1 cellular context compared by ENCODE assay signal in the genomic region with DNA sequence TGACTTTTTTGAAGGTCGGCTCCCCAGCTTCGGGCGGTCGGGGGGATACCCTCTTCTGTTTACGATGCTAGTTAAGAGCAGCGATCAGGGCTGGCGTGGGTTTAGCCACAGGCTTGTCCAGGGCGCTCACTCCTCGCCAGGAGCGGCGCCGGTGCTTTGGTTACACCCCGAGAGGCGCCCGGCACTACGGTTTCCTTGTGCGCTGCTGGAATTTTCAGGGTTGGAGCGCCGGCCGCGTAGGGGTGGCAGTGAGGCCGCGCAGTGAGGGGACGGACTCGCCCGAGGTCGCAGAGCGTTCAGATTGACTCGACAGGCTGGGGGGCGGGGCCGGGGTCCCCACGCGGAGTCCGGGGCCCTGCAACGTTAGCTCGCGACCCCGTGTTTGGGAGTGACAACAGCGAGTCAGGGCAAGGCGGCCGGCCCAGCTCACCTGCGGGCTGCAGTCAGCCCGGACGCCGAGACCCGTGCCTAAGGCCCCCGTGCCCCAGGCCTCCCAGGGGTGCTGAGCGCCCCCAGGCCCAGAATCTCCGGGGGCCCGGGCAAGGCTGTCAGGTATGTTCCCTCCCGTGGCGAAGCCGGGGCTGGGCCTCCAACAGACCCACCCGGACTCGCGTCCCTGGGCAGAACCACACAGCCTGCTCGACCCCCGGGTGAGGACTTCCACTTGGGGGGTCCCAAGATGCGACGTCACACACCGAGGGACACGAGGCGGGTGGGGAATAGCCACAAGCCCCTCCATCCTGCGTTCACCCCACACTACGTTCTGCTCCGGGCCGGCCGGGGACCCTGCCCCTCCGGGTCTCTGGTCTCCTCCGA.
TF ChIP-seq lines count a peak whose summit lies in the region.

No MANE protein-coding gene starts in this region.

TF ChIP-seq in GM12878, 131 proteins besides CTCF, POLR2A, EP300 and RAD21:
- TF ChIP-seq MXI1 (IDR thresholded peaks at IDR 0.05; ENCODE audit: low read depth, low read length) (peak; percentile 5; the same call in 1 of the 2 replicates), RELA (IDR thresholded peaks at IDR 0.05; ENCODE audit: borderline replicate concordance, partially characterized antibody) (no peak), ZNF24 (IDR thresholded peaks at IDR 0.05) (no peak), TCF12 (IDR thresholded peaks at IDR 0.05; ENCODE audit: low read depth, low read length) (no peak), ZNF622 (IDR thresholded peaks at IDR 0.05) (no peak), BHLHE40 (IDR thresholded peaks at IDR 0.05; ENCODE audit: borderline replicate concordance in 1 of 2, low read depth in 2 of 2, low read length in 1 of 2) (peak in 1 of 2 experiments; percentile 45; a peak in 1 of 4 replicates), ESRRA (IDR thresholded peaks at IDR 0.05; ENCODE audit: low read length) (no peak), CBFB (IDR thresholded peaks at IDR 0.05; ENCODE audit: low read depth) (0 out of 2 replicates have a peak, but pooled peaks have one; percentile 23), IKZF2 (IDR thresholded peaks at IDR 0.05) (peak in 1 of 2 experiments; percentile 24; a peak in 1 of 4 replicates), NR2F1 (conservative IDR thresholded peaks at IDR 0.05) (no peak), SMAD5 (IDR thresholded peaks at IDR 0.05; ENCODE audit: low read depth) (peak; percentile 28; the same call in 1 of the 2 replicates), JUNB (IDR thresholded peaks at IDR 0.05) (no peak), GATAD2B (conservative IDR thresholded peaks at IDR 0.05; ENCODE audit: low read depth) (peak; percentile 27; the same call in 1 of the 2 replicates), TARDBP (IDR thresholded peaks at IDR 0.05; ENCODE audit: borderline replicate concordance) (0 out of 2 replicates have a peak, but pooled peaks have one; percentile 52), IKZF1 (conservative IDR thresholded peaks at IDR 0.05) (0 out of 2 replicates have a peak, but pooled peaks have one; percentile 11), LARP7 (IDR thresholded peaks at IDR 0.05) (peak; percentile 43; the same call in 1 of the 2 replicates), MEF2B (IDR thresholded peaks at IDR 0.05; ENCODE audit: partially characterized antibody, poor library complexity, severe bottlenecking) (peak; percentile 36), BACH1 (IDR thresholded peaks at IDR 0.05; ENCODE audit: borderline replicate concordance) (peak; percentile 18), HDGF (IDR thresholded peaks at IDR 0.05) (0 out of 2 replicates have a peak, but pooled peaks have one; percentile 15), CEBPB (IDR thresholded peaks at IDR 0.05; ENCODE audit: borderline replicate concordance in 1 of 2, low read depth in 2 of 2, low read length in 2 of 2) (no peak), NBN (IDR thresholded peaks at IDR 0.05) (peak; percentile 2; the same call in 1 of the 2 replicates), SREBF1 (IDR thresholded peaks at IDR 0.05; ENCODE audit: low read length) (no peak)
- TF ChIP-seq, protein P1, sequence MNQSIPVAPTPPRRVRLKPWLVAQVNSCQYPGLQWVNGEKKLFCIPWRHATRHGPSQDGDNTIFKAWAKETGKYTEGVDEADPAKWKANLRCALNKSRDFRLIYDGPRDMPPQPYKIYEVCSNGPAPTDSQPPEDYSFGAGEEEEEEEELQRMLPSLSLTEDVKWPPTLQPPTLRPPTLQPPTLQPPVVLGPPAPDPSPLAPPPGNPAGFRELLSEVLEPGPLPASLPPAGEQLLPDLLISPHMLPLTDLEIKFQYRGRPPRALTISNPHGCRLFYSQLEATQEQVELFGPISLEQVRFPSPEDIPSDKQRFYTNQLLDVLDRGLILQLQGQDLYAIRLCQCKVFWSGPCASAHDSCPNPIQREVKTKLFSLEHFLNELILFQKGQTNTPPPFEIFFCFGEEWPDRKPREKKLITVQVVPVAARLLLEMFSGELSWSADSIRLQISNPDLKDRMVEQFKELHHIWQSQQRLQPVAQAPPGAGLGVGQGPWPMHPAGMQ (IDR thresholded peaks at IDR 0.05; ENCODE audit: borderline replicate concordance), result no peak
- TF ChIP-seq, protein P2, sequence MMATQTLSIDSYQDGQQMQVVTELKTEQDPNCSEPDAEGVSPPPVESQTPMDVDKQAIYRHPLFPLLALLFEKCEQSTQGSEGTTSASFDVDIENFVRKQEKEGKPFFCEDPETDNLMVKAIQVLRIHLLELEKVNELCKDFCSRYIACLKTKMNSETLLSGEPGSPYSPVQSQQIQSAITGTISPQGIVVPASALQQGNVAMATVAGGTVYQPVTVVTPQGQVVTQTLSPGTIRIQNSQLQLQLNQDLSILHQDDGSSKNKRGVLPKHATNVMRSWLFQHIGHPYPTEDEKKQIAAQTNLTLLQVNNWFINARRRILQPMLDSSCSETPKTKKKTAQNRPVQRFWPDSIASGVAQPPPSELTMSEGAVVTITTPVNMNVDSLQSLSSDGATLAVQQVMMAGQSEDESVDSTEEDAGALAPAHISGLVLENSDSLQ (IDR thresholded peaks at IDR 0.05), result peak; percentile 17; the same call in 1 of the 2 replicates
- TF ChIP-seq, protein P3, sequence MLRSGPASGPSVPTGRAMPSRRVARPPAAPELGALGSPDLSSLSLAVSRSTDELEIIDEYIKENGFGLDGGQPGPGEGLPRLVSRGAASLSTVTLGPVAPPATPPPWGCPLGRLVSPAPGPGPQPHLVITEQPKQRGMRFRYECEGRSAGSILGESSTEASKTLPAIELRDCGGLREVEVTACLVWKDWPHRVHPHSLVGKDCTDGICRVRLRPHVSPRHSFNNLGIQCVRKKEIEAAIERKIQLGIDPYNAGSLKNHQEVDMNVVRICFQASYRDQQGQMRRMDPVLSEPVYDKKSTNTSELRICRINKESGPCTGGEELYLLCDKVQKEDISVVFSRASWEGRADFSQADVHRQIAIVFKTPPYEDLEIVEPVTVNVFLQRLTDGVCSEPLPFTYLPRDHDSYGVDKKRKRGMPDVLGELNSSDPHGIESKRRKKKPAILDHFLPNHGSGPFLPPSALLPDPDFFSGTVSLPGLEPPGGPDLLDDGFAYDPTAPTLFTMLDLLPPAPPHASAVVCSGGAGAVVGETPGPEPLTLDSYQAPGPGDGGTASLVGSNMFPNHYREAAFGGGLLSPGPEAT (IDR thresholded peaks at IDR 0.05; ENCODE audit: low read depth), result no peak
- TF ChIP-seq, protein P4, sequence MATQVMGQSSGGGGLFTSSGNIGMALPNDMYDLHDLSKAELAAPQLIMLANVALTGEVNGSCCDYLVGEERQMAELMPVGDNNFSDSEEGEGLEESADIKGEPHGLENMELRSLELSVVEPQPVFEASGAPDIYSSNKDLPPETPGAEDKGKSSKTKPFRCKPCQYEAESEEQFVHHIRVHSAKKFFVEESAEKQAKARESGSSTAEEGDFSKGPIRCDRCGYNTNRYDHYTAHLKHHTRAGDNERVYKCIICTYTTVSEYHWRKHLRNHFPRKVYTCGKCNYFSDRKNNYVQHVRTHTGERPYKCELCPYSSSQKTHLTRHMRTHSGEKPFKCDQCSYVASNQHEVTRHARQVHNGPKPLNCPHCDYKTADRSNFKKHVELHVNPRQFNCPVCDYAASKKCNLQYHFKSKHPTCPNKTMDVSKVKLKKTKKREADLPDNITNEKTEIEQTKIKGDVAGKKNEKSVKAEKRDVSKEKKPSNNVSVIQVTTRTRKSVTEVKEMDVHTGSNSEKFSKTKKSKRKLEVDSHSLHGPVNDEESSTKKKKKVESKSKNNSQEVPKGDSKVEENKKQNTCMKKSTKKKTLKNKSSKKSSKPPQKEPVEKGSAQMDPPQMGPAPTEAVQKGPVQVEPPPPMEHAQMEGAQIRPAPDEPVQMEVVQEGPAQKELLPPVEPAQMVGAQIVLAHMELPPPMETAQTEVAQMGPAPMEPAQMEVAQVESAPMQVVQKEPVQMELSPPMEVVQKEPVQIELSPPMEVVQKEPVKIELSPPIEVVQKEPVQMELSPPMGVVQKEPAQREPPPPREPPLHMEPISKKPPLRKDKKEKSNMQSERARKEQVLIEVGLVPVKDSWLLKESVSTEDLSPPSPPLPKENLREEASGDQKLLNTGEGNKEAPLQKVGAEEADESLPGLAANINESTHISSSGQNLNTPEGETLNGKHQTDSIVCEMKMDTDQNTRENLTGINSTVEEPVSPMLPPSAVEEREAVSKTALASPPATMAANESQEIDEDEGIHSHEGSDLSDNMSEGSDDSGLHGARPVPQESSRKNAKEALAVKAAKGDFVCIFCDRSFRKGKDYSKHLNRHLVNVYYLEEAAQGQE (IDR thresholded peaks at IDR 0.05; ENCODE audit: low read depth, low read length), result no peak
- TF ChIP-seq, protein P5, sequence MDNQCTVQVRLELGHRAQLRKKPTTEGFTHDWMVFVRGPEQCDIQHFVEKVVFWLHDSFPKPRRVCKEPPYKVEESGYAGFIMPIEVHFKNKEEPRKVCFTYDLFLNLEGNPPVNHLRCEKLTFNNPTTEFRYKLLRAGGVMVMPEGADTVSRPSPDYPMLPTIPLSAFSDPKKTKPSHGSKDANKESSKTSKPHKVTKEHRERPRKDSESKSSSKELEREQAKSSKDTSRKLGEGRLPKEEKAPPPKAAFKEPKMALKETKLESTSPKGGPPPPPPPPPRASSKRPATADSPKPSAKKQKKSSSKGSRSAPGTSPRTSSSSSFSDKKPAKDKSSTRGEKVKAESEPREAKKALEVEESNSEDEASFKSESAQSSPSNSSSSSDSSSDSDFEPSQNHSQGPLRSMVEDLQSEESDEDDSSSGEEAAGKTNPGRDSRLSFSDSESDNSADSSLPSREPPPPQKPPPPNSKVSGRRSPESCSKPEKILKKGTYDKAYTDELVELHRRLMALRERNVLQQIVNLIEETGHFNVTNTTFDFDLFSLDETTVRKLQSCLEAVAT (IDR thresholded peaks at IDR 0.05), result peak; percentile 5; the same call in 1 of the 2 replicates
- TF ChIP-seq, protein P6, sequence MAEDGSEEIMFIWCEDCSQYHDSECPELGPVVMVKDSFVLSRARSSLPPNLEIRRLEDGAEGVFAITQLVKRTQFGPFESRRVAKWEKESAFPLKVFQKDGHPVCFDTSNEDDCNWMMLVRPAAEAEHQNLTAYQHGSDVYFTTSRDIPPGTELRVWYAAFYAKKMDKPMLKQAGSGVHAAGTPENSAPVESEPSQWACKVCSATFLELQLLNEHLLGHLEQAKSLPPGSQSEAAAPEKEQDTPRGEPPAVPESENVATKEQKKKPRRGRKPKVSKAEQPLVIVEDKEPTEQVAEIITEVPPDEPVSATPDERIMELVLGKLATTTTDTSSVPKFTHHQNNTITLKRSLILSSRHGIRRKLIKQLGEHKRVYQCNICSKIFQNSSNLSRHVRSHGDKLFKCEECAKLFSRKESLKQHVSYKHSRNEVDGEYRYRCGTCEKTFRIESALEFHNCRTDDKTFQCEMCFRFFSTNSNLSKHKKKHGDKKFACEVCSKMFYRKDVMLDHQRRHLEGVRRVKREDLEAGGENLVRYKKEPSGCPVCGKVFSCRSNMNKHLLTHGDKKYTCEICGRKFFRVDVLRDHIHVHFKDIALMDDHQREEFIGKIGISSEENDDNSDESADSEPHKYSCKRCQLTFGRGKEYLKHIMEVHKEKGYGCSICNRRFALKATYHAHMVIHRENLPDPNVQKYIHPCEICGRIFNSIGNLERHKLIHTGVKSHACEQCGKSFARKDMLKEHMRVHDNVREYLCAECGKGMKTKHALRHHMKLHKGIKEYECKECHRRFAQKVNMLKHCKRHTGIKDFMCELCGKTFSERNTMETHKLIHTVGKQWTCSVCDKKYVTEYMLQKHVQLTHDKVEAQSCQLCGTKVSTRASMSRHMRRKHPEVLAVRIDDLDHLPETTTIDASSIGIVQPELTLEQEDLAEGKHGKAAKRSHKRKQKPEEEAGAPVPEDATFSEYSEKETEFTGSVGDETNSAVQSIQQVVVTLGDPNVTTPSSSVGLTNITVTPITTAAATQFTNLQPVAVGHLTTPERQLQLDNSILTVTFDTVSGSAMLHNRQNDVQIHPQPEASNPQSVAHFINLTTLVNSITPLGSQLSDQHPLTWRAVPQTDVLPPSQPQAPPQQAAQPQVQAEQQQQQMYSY (CRISPR knock-in tag; IDR thresholded peaks at IDR 0.05), result no peak
- TF ChIP-seq, protein P7, sequence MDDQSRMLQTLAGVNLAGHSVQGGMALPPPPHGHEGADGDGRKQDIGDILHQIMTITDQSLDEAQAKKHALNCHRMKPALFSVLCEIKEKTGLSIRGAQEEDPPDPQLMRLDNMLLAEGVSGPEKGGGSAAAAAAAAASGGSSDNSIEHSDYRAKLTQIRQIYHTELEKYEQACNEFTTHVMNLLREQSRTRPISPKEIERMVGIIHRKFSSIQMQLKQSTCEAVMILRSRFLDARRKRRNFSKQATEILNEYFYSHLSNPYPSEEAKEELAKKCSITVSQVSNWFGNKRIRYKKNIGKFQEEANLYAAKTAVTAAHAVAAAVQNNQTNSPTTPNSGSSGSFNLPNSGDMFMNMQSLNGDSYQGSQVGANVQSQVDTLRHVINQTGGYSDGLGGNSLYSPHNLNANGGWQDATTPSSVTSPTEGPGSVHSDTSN (IDR thresholded peaks at IDR 0.05; ENCODE audit: insufficient replicate concordance, low read depth, low read length), result peak; percentile 1
- TF ChIP-seq, protein P8, sequence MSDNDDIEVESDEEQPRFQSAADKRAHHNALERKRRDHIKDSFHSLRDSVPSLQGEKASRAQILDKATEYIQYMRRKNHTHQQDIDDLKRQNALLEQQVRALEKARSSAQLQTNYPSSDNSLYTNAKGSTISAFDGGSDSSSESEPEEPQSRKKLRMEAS (IDR thresholded peaks at IDR 0.05; ENCODE audit: low read depth, low read length), result peak; percentile 26; the same call in 1 of the 2 replicates
